ENCODE assay signal across 2 cellular contexts in genomic region chr1:165173818-165174217, GRCh38.
TF ChIP-seq lines count a peak whose summit lies in the region.

No MANE protein-coding gene starts in this region.

TF ChIP-seq in liver, 16 proteins besides CTCF, POLR2A, EP300 and RAD21 (continued from another document):
- TF ChIP-seq REST (IDR thresholded peaks at IDR 0.05) = peak; percentile 52
- TF ChIP-seq MAX (IDR thresholded peaks at IDR 0.05) = peak; percentile 28
- peak; percentile 97 for TF ChIP-seq RXRA (IDR thresholded peaks at IDR 0.05)
- TF ChIP-seq TAF1 (conservative IDR thresholded peaks at IDR 0.05) = no peak
- TF ChIP-seq FOXA1 (IDR thresholded peaks at IDR 0.05) = peak; percentile 66
- peak; percentile 18 for TF ChIP-seq HNF4G (IDR thresholded peaks at IDR 0.05)
- TF ChIP-seq ZBTB33 (IDR thresholded peaks at IDR 0.05) = no peak
- TF ChIP-seq HNF4A (conservative IDR thresholded peaks at IDR 0.05) = peak; percentile 81 to 83
- TF ChIP-seq NR2F2 (IDR thresholded peaks at IDR 0.05) = peak; percentile 52
- TF ChIP-seq GABPA (IDR thresholded peaks at IDR 0.05 in 1 of 2, conservative IDR thresholded peaks at IDR 0.05 in 1 of 2) = no peak
- TF ChIP-seq ATF3 (IDR thresholded peaks at IDR 0.05) = peak; percentile 65
- TF ChIP-seq YY1 (IDR thresholded peaks at IDR 0.05) = peak; percentile 75
- TF ChIP-seq FOXA2 (IDR thresholded peaks at IDR 0.05) = peak; percentile 64

TF ChIP-seq in HepG2, 621 proteins besides CTCF, POLR2A, EP300 and RAD21 (continued from another document):
- no peak for TF ChIP-seq ZFP36L1 (CRISPR knock-in tag; IDR thresholded peaks at IDR 0.05)
- TF ChIP-seq KIAA2018 (CRISPR knock-in tag; IDR thresholded peaks at IDR 0.05; ENCODE audit: borderline replicate concordance) = no peak
- no peak for TF ChIP-seq ZNF660 (CRISPR knock-in tag; IDR thresholded peaks at IDR 0.05; ENCODE audit: borderline replicate concordance, low read depth)
- no peak for TF ChIP-seq ZFYVE20 (CRISPR knock-in tag; IDR thresholded peaks at IDR 0.05; ENCODE audit: borderline replicate concordance, low read depth)
- TF ChIP-seq ASH2L (IDR thresholded peaks at IDR 0.05; ENCODE audit: insufficient read length, low read depth, low read length) = no peak
- TF ChIP-seq ZKSCAN5 (CRISPR knock-in tag; IDR thresholded peaks at IDR 0.05) = no peak
